23 cellular contexts compared by ENCODE assay signal in the genomic region with DNA sequence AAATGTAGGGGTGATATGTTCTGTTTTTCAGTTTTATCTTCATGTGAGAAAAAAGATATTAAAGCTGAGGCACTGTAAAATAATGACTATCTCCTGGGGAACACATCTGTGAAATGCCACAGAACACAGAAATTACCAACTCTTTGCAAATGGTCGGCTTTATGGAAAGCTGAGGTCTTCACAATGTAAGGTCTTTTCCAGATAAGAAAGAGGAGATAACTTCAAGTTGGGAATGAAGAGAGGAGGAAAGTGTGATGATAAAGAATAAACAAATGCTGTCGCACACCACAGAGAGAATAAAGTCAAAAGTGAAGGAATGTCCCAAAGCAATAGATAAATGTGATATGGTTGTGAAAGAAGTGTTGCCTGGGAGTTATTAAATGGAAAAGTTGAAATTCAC. TPM values are rescaled to one million over a fixed set of nuclear protein-coding genes. Genes with fewer than 3 reads are reported as not detected.
DNase-seq lines count a peak whose midpoint lies in the region; ATAC-seq, FAIRE-seq and TF ChIP-seq lines count a peak whose summit lies in the region.
"Had no signal": no experiment of that assay in that cellular context is flagged by ENCODE, and none has a peak within 500 bp of the region (broad histone marks: within the 10 kb centered on the region; RNA-seq: fewer than 3 reads in every experiment).

No MANE protein-coding gene starts in this region.

- H3K9me3 ChIP-seq in Caco-2 (no peaks in the 10 kb centered on the region), psoas muscle (no peaks in the 10 kb centered on the region)
- H3K9me3 ChIP-seq: SK-N-SH had no signal

- no peak for FAIRE-seq in RCC 7860 (lab: Jason Lieb, UNC)
- FAIRE-seq: GM12878 had no signal

- 84 to 94% (median 89%) methylated on average over 2 of the region's 2 CpGs for WGBS in psoas muscle, 3 donors

- ATAC-seq in activated naive CD8-positive, alpha-beta T cell treated with anti-CD3 and anti-CD28 coated beads, Interleukin-2, amount 50 U/mL, for 24 hours, result no peak
- no peak for ATAC-seq in psoas muscle

- peak overlapping the region; percentile 87 for H3K27ac ChIP-seq in psoas muscle
- H3K27ac ChIP-seq: 22Rv1, C4-2B had no signal

- H3K36me3 ChIP-seq in Caco-2 (ENCODE audit: control insufficient read depth, insufficient read depth, low read length) (no peaks in the 10 kb centered on the region), psoas muscle (ENCODE audit: insufficient read depth in 1 of 2, low read depth in 1 of 2) (no peaks in the 10 kb centered on the region)

- H3K27me3 Mint-ChIP-seq in activated naive CD4-positive, alpha-beta T cell treated with anti-CD3 and anti-CD28 coated beads, Interleukin-2, amount 50 U/mL, for 24 hours, result no peaks in the 10 kb centered on the region
- no peaks in the 10 kb centered on the region for H3K27me3 Mint-ChIP-seq in Caco-2 (ENCODE audit: insufficient read depth, unreplicated experiment)
- no peaks in the 10 kb centered on the region for H3K27me3 Mint-ChIP-seq in activated naive CD8-positive, alpha-beta T cell treated with anti-CD3 and anti-CD28 coated beads, Interleukin-2, amount 50 U/mL, for 24 hours

- POLR2A ChIA-PET in Caco-2 (lab: Charles Lee), result no interaction called here

- no peak for DNase-seq in activated naive CD4-positive, alpha-beta T cell (lab: John Stamatoyannopoulos, UW)
- DNase-seq in Caco-2, result no peak
- DNase-seq in activated naive CD8-positive, alpha-beta T cell treated with anti-CD3 and anti-CD28 coated beads, Interleukin-2, amount 50 U/mL, for 24 hours, result no peak
- no peak for DNase-seq in psoas muscle
- no peak for DNase-seq in activated CD4-positive, CD25-positive, alpha-beta regulatory T cell (lab: John Stamatoyannopoulos, UW)
- no peak for DNase-seq in RCC 7860 (ENCODE audit: low spot score)
- no peak for DNase-seq in stimulated activated CD8-positive, alpha-beta memory T cell treated with anti-CD3 and anti-CD28 coated beads, Interleukin-4, amount 100 ng/mL, for 48 hours
- DNase-seq: AML-193, COR-L47, DMS153, GF-D8, NCI-H1417 treated with DMSO at 0.1 percent for 48 hours, NCI-H187 treated with DMSO at 0.1 percent for 48 hours, NCI-H2227 treated with DMSO at 0.1 percent for 48 hours, NCI-H510A treated with DMSO at 0.1 percent for 48 hours, NCI-H774, SHP77 treated with DMSO at 0.1 percent for 48 hours, SK-N-SH had no signal

- no TSS peak for BruUV-seq in Caco-2 (replicated peaks; lab: Mats Ljungman, UMichigan)

- no peaks in the 10 kb centered on the region for H3K9me3 Mint-ChIP-seq in activated naive CD4-positive, alpha-beta T cell treated with anti-CD3 and anti-CD28 coated beads, Interleukin-2, amount 50 U/mL, for 24 hours
- H3K9me3 Mint-ChIP-seq in Caco-2 (ENCODE audit: unreplicated experiment), result no peaks in the 10 kb centered on the region
- H3K9me3 Mint-ChIP-seq in activated naive CD8-positive, alpha-beta T cell treated with anti-CD3 and anti-CD28 coated beads, Interleukin-2, amount 50 U/mL, for 24 hours, result no peaks in the 10 kb centered on the region

- CTCF ChIA-PET in Caco-2 (lab: Charles Lee), result no interaction called here

- no peaks in the 10 kb centered on the region for H3K36me3 Mint-ChIP-seq in activated naive CD4-positive, alpha-beta T cell treated with anti-CD3 and anti-CD28 coated beads, Interleukin-2, amount 50 U/mL, for 24 hours
- peaks cover 8% of the 10 kb centered on the region for H3K36me3 Mint-ChIP-seq in Caco-2 (ENCODE audit: insufficient read depth, unreplicated experiment)
- H3K36me3 Mint-ChIP-seq in activated naive CD8-positive, alpha-beta T cell treated with anti-CD3 and anti-CD28 coated beads, Interleukin-2, amount 50 U/mL, for 24 hours (ENCODE audit: low read depth), result no peaks in the 10 kb centered on the region

- no peak overlapping the region for H3K4me3 Mint-ChIP-seq in activated naive CD4-positive, alpha-beta T cell treated with anti-CD3 and anti-CD28 coated beads, Interleukin-2, amount 50 U/mL, for 24 hours
- H3K4me3 Mint-ChIP-seq in Caco-2 (ENCODE audit: unreplicated experiment), result peak overlapping the region; percentile 73
- no peak overlapping the region for H3K4me3 Mint-ChIP-seq in activated naive CD8-positive, alpha-beta T cell treated with anti-CD3 and anti-CD28 coated beads, Interleukin-2, amount 50 U/mL, for 24 hours

- intact Hi-C loops in Caco-2 (cut with micrococcal nuclease; ENCODE audit: unreplicated experiment), result loop anchor here (2.0 kb wide), 1 partner anchor 31 kb away; no protein-coding TSS in a partner anchor
- intact Hi-C loops in psoas muscle (cut with DNase I), result loop anchor here in 1 of 2 donors (5.0 kb wide), 1 partner anchor 42 kb away; a partner anchor contains a TSS

- peaks cover 43% of the 10 kb centered on the region for H3K4me1 Mint-ChIP-seq in activated naive CD4-positive, alpha-beta T cell treated with anti-CD3 and anti-CD28 coated beads, Interleukin-2, amount 50 U/mL, for 24 hours
- H3K4me1 Mint-ChIP-seq in Caco-2 (ENCODE audit: low read depth, unreplicated experiment), result peaks cover 8% of the 10 kb centered on the region
- peaks cover 39% of the 10 kb centered on the region for H3K4me1 Mint-ChIP-seq in activated naive CD8-positive, alpha-beta T cell treated with anti-CD3 and anti-CD28 coated beads, Interleukin-2, amount 50 U/mL, for 24 hours

- TF ChIP-seq CTCF in Caco-2 (IDR thresholded peaks at IDR 0.05; ENCODE audit: insufficient read depth in 1 of 2, low read depth in 1 of 2, low read length in 1 of 2, severe bottlenecking in 1 of 2, unreplicated experiment in 1 of 2) (no peak), psoas muscle (IDR thresholded peaks at IDR 0.05) (no peak)

- no peak overlapping the region for H3K4me3 ChIP-seq in Caco-2 (ENCODE audit: low read depth, low read length)
- H3K4me3 ChIP-seq in psoas muscle, result no peak overlapping the region
- H3K4me3 ChIP-seq: GM12878 had no signal

- H3K27me3 ChIP-seq in Caco-2 (replicated peaks; ENCODE audit: control insufficient read depth, insufficient read depth, low read length) (no peaks in the 10 kb centered on the region), psoas muscle (ENCODE audit: insufficient read depth in 3 of 3, low read length in 2 of 3) (no peaks in the 10 kb centered on the region)

- H3K4me1 ChIP-seq in Caco-2 (peaks cover 13% of the 10 kb centered on the region), psoas muscle (peaks cover 33% of the 10 kb centered on the region)

- H3K27ac Mint-ChIP-seq in activated naive CD4-positive, alpha-beta T cell treated with anti-CD3 and anti-CD28 coated beads, Interleukin-2, amount 50 U/mL, for 24 hours, result peak overlapping the region; percentile 33
- H3K27ac Mint-ChIP-seq in Caco-2 (ENCODE audit: unreplicated experiment), result peak overlapping the region; percentile 91
- peak overlapping the region; percentile 28 for H3K27ac Mint-ChIP-seq in activated naive CD8-positive, alpha-beta T cell treated with anti-CD3 and anti-CD28 coated beads, Interleukin-2, amount 50 U/mL, for 24 hours

RNA-seq across cellular contexts. Expression of a gene that starts 1.2 kb away (rescaled TPM):
- total RNA-seq in Caco-2 (2022) (10.7 and 12.7 TPM in 2 replicates), psoas muscle (100 to 1,000 TPM in 1 of 4 donors, 10 to 100 TPM in 3; 53.8 to 108 (median 63.4) TPM)
- 10 to 100 TPM in 2 of 3 donors, 1 to 10 TPM in 1; 9.6 to 34.1 (median 22.0) TPM for polyA plus RNA-seq in psoas muscle
- total RNA-seq: OCI-LY7 had no signal

RNA-seq across cellular contexts. Expression of a gene that starts 41.2 kb away (rescaled TPM):
- total RNA-seq in Caco-2 (2022) (19.3 and 22.6 TPM in 2 replicates), psoas muscle (10 to 100 TPM in 2 of 4 donors, 1 to 10 TPM in 2; 7.1 to 11.2 (median 9.8) TPM)
- polyA plus RNA-seq in psoas muscle, result 10 to 100 TPM in 1 of 3 donors, 1 to 10 TPM in 2; 3.2 to 10.3 (median 6.5) TPM

Comparison
In these comparisons a context has a peak if more than half of its experiments do, and no peak if none do; other contexts are left out.
1. H3K27ac Mint-ChIP-seq: peak in every context shown above with its lines; median percentile 91 in Caco-2; 33 in activated naive CD4-positive, alpha-beta T cell treated with anti-CD3 and anti-CD28 coated beads, Interleukin-2, amount 50 U/mL, for 24 hours; 28 in activated naive CD8-positive, alpha-beta T cell treated with anti-CD3 and anti-CD28 coated beads, Interleukin-2, amount 50 U/mL, for 24 hours.